In the genomic region with DNA sequence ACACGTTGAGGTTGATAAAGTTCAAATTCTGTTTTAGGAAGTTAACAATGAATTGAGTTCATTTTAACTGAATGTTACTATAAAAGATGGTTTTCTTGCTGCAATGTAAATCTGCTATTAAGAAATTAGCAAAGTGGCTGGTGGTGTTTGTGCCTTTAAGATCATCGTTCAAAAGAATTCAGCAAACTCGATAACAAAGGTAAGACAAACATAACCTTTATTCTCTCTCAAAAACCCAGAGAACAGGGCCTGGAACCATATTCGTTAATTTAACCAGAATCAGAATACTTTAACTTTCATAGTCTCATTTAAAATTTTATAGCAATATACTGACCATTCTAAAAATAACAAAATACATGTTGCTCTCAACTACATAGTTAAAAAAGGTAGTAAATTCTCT, we compare ENCODE assay signal across 1 cellular context.
TF ChIP-seq lines count a peak whose summit lies in the region.

No MANE protein-coding gene starts in this region.

TF ChIP-seq in A549, 52 proteins besides CTCF, POLR2A, EP300 and RAD21 (continued from another document):
- TF ChIP-seq, protein P1, sequence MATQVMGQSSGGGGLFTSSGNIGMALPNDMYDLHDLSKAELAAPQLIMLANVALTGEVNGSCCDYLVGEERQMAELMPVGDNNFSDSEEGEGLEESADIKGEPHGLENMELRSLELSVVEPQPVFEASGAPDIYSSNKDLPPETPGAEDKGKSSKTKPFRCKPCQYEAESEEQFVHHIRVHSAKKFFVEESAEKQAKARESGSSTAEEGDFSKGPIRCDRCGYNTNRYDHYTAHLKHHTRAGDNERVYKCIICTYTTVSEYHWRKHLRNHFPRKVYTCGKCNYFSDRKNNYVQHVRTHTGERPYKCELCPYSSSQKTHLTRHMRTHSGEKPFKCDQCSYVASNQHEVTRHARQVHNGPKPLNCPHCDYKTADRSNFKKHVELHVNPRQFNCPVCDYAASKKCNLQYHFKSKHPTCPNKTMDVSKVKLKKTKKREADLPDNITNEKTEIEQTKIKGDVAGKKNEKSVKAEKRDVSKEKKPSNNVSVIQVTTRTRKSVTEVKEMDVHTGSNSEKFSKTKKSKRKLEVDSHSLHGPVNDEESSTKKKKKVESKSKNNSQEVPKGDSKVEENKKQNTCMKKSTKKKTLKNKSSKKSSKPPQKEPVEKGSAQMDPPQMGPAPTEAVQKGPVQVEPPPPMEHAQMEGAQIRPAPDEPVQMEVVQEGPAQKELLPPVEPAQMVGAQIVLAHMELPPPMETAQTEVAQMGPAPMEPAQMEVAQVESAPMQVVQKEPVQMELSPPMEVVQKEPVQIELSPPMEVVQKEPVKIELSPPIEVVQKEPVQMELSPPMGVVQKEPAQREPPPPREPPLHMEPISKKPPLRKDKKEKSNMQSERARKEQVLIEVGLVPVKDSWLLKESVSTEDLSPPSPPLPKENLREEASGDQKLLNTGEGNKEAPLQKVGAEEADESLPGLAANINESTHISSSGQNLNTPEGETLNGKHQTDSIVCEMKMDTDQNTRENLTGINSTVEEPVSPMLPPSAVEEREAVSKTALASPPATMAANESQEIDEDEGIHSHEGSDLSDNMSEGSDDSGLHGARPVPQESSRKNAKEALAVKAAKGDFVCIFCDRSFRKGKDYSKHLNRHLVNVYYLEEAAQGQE (IDR thresholded peaks at IDR 0.05): no peak
- TF ChIP-seq JUNB (IDR thresholded peaks at IDR 0.05): no peak
